ENCODE assay signal across 19 cellular contexts in genomic region chr1:22646359-22646758, GRCh38. TPM values are rescaled to one million over a fixed set of nuclear protein-coding genes. Genes with fewer than 3 reads are reported as not detected.
DNase-seq lines count a peak whose midpoint lies in the region; ATAC-seq and TF ChIP-seq lines count a peak whose summit lies in the region.
"Had no signal": no experiment of that assay in that cellular context is flagged by ENCODE, and none has a peak within 500 bp of the region (broad histone marks: within the 10 kb centered on the region; RNA-seq: fewer than 3 reads in every experiment).

No MANE protein-coding gene starts in this region.

- BruUV-seq in PC-3 (replicated peaks; lab: Mats Ljungman, UMichigan), result no TSS peak

- H3K9ac ChIP-seq in PC-3 (ENCODE audit: low read length), result no peak overlapping the region
- H3K9ac ChIP-seq: KMS-11 had no signal

- H3K27ac ChIP-seq in PC-3 (ENCODE audit: low read length) (no peak overlapping the region), dorsolateral prefrontal cortex (peak overlapping the region in 3 of 59 donors; percentile 8 to 30 (median 12)), thoracic aorta (no peak overlapping the region)
- H3K27ac ChIP-seq: KMS-11 had no signal

- H3K36me3 ChIP-seq in PC-3 (ENCODE audit: low read depth, low read length) (no peaks in the 10 kb centered on the region), thoracic aorta (no peaks in the 10 kb centered on the region)
- H3K36me3 ChIP-seq: HAP-1 had no signal

- H3K4me1 ChIP-seq in PC-3 (ENCODE audit: insufficient read depth, low read length), result peaks cover 15% of the 10 kb centered on the region
- H3K4me1 ChIP-seq in thoracic aorta (ENCODE audit: control insufficient read depth in 1 of 2, low read depth in 2 of 2), result peaks cover 0 to 2% of the 10 kb centered on the region in 2 donors
- H3K4me1 ChIP-seq: HAP-1 had no signal

- CTCF ChIA-PET in PC-3 (lab: Charles Lee), result no interaction called here

- POLR2A ChIA-PET in PC-3 (lab: Charles Lee; ENCODE audit: unreplicated experiment), result interaction anchor here (0.6 kb wide), 1 partner anchor 9 kb away, joined by 3 read pairs; no protein-coding TSS in a partner anchor

- peak overlapping the region; percentile 52 for H3K4me2 ChIP-seq in PC-3 (ENCODE audit: low read length)
- H3K4me2 ChIP-seq: KMS-11 had no signal

- TF ChIP-seq CTCF in PC-3 (conservative IDR thresholded peaks at IDR 0.05; ENCODE audit: low read depth, low read length), result no peak
- no peak for TF ChIP-seq CTCF in dorsolateral prefrontal cortex (IDR thresholded peaks at IDR 0.05 in 54 of 56, conservative IDR thresholded peaks at IDR 0.05 in 2 of 56; ENCODE audit: low read depth in 1 of 56, partially characterized antibody in 56 of 56)
- TF ChIP-seq CTCF in thoracic aorta (IDR thresholded peaks at IDR 0.05), result no peak
- no peak for TF ChIP-seq CTCF in omental fat pad (IDR thresholded peaks at IDR 0.05)

- H4K20me1 ChIP-seq in PC-3 (ENCODE audit: low read length), result no peaks in the 10 kb centered on the region

- ATAC-seq in PC-3 (no peak), thoracic aorta (ENCODE audit: insufficient number of reproducible peaks, low FRiP score, low read depth) (no peak), HG03139 (IDR thresholded peaks at IDR 0.05; ENCODE audit: unreplicated experiment) (no peak), omental fat pad (ENCODE audit: low FRiP score) (no peak), GM19452 (IDR thresholded peaks at IDR 0.05; ENCODE audit: unreplicated experiment) (no peak)

- H3K27me3 ChIP-seq in PC-3 (ENCODE audit: low read length), result no peaks in the 10 kb centered on the region
- peaks cover 0 to 10% (median 0%) of the 10 kb centered on the region in 45 donors for H3K27me3 ChIP-seq in dorsolateral prefrontal cortex
- H3K27me3 ChIP-seq in thoracic aorta (replicated peaks; ENCODE audit: insufficient read depth), result no peaks in the 10 kb centered on the region

- H3K9me3 ChIP-seq in PC-3 (ENCODE audit: low read length), result no peaks in the 10 kb centered on the region
- no peaks in the 10 kb centered on the region for H3K9me3 ChIP-seq in thoracic aorta
- H3K9me3 ChIP-seq: HAP-1 had no signal

- DNase-seq in PC-3 (peak; percentile 52), dorsolateral prefrontal cortex (no peak), kidney tubule cell (ENCODE audit: low spot score) (peak; percentile 22), thoracic aorta (ENCODE audit: low spot score) (no peak), omental fat pad (ENCODE audit: low spot score) (no peak)
- DNase-seq: C1 segment of cervical spinal cord, NCI-H1417, NCI-H187, NCI-H2107, NCI-H510A, NCI-H748 treated with DMSO at 0.1 percent for 48 hours, RPMI8226, SHP77 treated with DMSO at 0.1 percent for 48 hours had no signal

- intact Hi-C loops in PC-3 (cut with micrococcal nuclease), result no loop called here
- intact Hi-C loops in dorsolateral prefrontal cortex (cut with DNase I), result loop anchor here in 1 of 2 donors (2.0 to 10.0 kb wide), 2 partner anchors 48 to 542 kb away; no protein-coding TSS in a partner anchor

- no peak overlapping the region for H2AFZ ChIP-seq in PC-3 (ENCODE audit: low read length)

- no peaks in the 10 kb centered on the region for H3K79me2 ChIP-seq in PC-3 (ENCODE audit: low read length)

- H3K4me3 ChIP-seq in PC-3 (ENCODE audit: low read length) (no peak overlapping the region), dorsolateral prefrontal cortex (peak overlapping the region in 30 of 59 donors; percentile 2 to 59 (median 43)), thoracic aorta (peak overlapping the region; percentile 61)
- H3K4me3 ChIP-seq: HAP-1 had no signal

- no peaks in the 10 kb centered on the region for H3K9me2 ChIP-seq in PC-3 (replicated peaks; ENCODE audit: low read length)

- H3F3A ChIP-seq in PC-3 (ENCODE audit: low read length, unreplicated experiment), result no peaks in the 10 kb centered on the region

RNA-seq across cellular contexts. Expression of gene C1QC, which starts 2.9 kb away (rescaled TPM):
- not detected in 2 replicates for total RNA-seq in PC-3 (2014; rRNA removed)
- total RNA-seq in dorsolateral prefrontal cortex, result 100 to 1,000 TPM in 30 of 120 experiments, 10 to 100 TPM in 90; 15.3 to 399 (median 70.1) TPM
- total RNA-seq in thoracic aorta, result 100 to 1,000 TPM; 241 to 542 TPM
- 100 to 1,000 TPM; 224 to 461 (median 398) TPM for total RNA-seq in omental fat pad
- total RNA-seq: HT-29, OCI-LY7 had no signal

RNA-seq across cellular contexts. Expression of gene C1QB, which starts 6.7 kb away (rescaled TPM):
- not detected in 2 replicates for total RNA-seq in PC-3 (2014; rRNA removed)
- 100 to 1,000 TPM in 35 of 120 experiments, 10 to 100 TPM in 85; 12.3 to 456 (median 73.0) TPM for total RNA-seq in dorsolateral prefrontal cortex
- total RNA-seq in thoracic aorta, result 100 to 1,000 TPM; 448 to 884 TPM
- 1,000 to 10,000 TPM in 1 of 4 donors, 100 to 1,000 TPM in 3; 692 to 1,052 (median 953) TPM for total RNA-seq in omental fat pad
- total RNA-seq: HT-29, OCI-LY7 had no signal

RNA-seq across cellular contexts. Expression of gene C1QA, which starts 9.9 kb away (rescaled TPM):
- total RNA-seq in PC-3 (2014; rRNA removed), result not detected in 2 replicates
- 100 to 1,000 TPM in 13 of 120 experiments, 10 to 100 TPM in 105, 1 to 10 TPM in 2; 7.6 to 317 (median 44.5) TPM for total RNA-seq in dorsolateral prefrontal cortex
- total RNA-seq in thoracic aorta, result 100 to 1,000 TPM; 234 to 501 TPM
- 100 to 1,000 TPM; 273 to 435 (median 364) TPM for total RNA-seq in omental fat pad
- total RNA-seq: HT-29, OCI-LY7 had no signal

Comparison
In these comparisons a context has a peak if more than half of its experiments do, and no peak if none do; other contexts are left out.
1. DNase-seq: peak in PC-3 (single experiment) and kidney tubule cell (single experiment); none in dorsolateral prefrontal cortex (0 of 10), thoracic aorta (single experiment) and omental fat pad (single experiment).
2. RNA of gene C1QC, which starts 2.9 kb away (total RNA-seq): 241 to 542 TPM in thoracic aorta, 224 to 461 TPM in omental fat pad and 15.3 to 399 TPM in dorsolateral prefrontal cortex; not detected in PC-3; every median in the first group is over 10 times any median in the second.
3. RNA of gene C1QB, which starts 6.7 kb away (total RNA-seq): 692 to 1,052 TPM in omental fat pad, 448 to 884 TPM in thoracic aorta and 12.3 to 456 TPM in dorsolateral prefrontal cortex; not detected in PC-3; every median in the first group is over 10 times any median in the second.